Comparison of ENCODE assay signal across 28 cellular contexts in the genomic region with DNA sequence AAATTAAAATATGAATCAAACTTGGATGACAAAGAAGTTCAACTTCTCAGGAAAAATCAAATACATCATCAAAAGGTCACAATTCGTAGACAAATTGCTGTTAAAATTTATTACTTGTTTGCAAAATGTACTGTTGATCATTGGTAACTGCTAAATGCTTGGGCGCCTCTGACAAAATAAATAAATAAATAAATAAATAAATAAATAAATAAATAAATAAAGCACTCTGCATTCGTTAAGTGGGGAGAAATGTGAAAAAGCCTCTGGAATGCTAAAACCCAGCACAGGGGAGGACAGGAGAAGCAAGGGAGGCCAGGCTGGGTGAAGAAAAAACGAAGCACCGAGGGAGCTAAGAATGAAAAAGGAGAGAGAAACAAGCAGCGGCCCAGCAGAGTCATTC.
"Had no signal": no experiment of that assay in that cellular context is flagged by ENCODE, and none has a peak within 500 bp of the region (broad histone marks: within the 10 kb centered on the region; RNA-seq: fewer than 3 reads in every experiment).

No MANE protein-coding gene starts in this region.

- DNase-seq: hippocampal formation; immature natural killer cell; left ventricle myocardium inferior; mesendoderm; naive B cell; nephron progenitor cell; pancreas; posterior cingulate gyrus; retina; right cardiac atrium; stimulated activated CD4-positive, alpha-beta T cell treated with anti-CD3 and anti-CD28 coated beads, Interleukin-12 subunit alpha, Interleukin-12 subunit beta, amount 100 ng/mL, for 4 hours; stimulated activated CD4-positive, alpha-beta T cell treated with anti-CD3 and anti-CD28 coated beads, Interleukin-15, amount 100 ng/mL, for 24 hours; stimulated activated CD4-positive, alpha-beta T cell treated with anti-CD3 and anti-CD28 coated beads, Interleukin-2, amount 100 ng/mL, for 24 hours; stimulated activated CD4-positive, alpha-beta T cell treated with anti-CD3 and anti-CD28 coated beads, Interleukin-4, amount 100 ng/mL, for 1 hour; stimulated activated naive B cell treated with anti-CD40 and anti-IgM and Interleukin-4, amounts not matched to agents 10 μg/mL and 1 μg/mL and 100 μg/mL, for 72 hours; stimulated activated naive CD8-positive, alpha-beta T cell treated with anti-CD3 and anti-CD28 coated beads, Interleukin-15, Interleukin-2, amounts not matched to agents 100 U/mL and 50 U/mL, for 24 hours; trophoblast cell; upper lobe of right lung had no signal

- H2AFZ ChIP-seq: neural progenitor cell had no signal

- ATAC-seq: natural killer cell; pancreas; right cardiac atrium; sciatic nerve; stimulated activated naive B cell treated with anti-CD40 and anti-IgM and Interleukin-4, amounts not matched to agents 10 μg/mL and 1 μg/mL and 100 μg/mL, for 72 hours; stimulated activated naive CD8-positive, alpha-beta T cell treated with anti-CD3 and anti-CD28 coated beads, Interleukin-15, Interleukin-2, amounts not matched to agents 100 U/mL and 50 U/mL, for 24 hours; upper lobe of right lung had no signal

- H3K4me3 Mint-ChIP-seq: immature natural killer cell; mesothelial cell of epicardium; naive B cell; natural killer cell; nephron progenitor cell; neural progenitor cell; stimulated activated naive B cell treated with anti-CD40 and anti-IgM and Interleukin-4, amounts not matched to agents 10 μg/mL and 1 μg/mL and 100 μg/mL, for 72 hours had no signal

- H3K9ac ChIP-seq: neural progenitor cell had no signal

- H3K36me3 ChIP-seq: left ventricle myocardium inferior, neural progenitor cell, pancreas, prostate gland, stomach, thoracic aorta, tibial artery, upper lobe of right lung had no signal

- H3K4me3 ChIP-seq: left ventricle myocardium inferior, lung, neural progenitor cell, pancreas, prostate gland, skin epidermis, stomach, thoracic aorta, tibial artery, upper lobe of right lung had no signal

- H3K27ac ChIP-seq: left ventricle myocardium inferior, neural progenitor cell, pancreas, prostate gland, skin epidermis, stomach, thoracic aorta, tibial artery, upper lobe of right lung had no signal

- H3K4me1 Mint-ChIP-seq: mesothelial cell of epicardium; naive B cell; nephron progenitor cell; neural progenitor cell; stimulated activated naive B cell treated with anti-CD40 and anti-IgM and Interleukin-4, amounts not matched to agents 10 μg/mL and 1 μg/mL and 100 μg/mL, for 72 hours had no signal

- H3K9me3 ChIP-seq: pancreas, prostate gland, stomach, thoracic aorta, upper lobe of right lung had no signal

- H3K36me3 Mint-ChIP-seq: mesothelial cell of epicardium; naive B cell; natural killer cell; neural progenitor cell; stimulated activated naive B cell treated with anti-CD40 and anti-IgM and Interleukin-4, amounts not matched to agents 10 μg/mL and 1 μg/mL and 100 μg/mL, for 72 hours had no signal

- H3K4me1 ChIP-seq: neural progenitor cell, prostate gland had no signal

- H3K9me3 Mint-ChIP-seq: immature natural killer cell, natural killer cell had no signal

- H3K27ac Mint-ChIP-seq: immature natural killer cell; mesothelial cell of epicardium; naive B cell; natural killer cell; nephron progenitor cell; neural progenitor cell; stimulated activated naive B cell treated with anti-CD40 and anti-IgM and Interleukin-4, amounts not matched to agents 10 μg/mL and 1 μg/mL and 100 μg/mL, for 72 hours had no signal

- H3K4me2 ChIP-seq: neural progenitor cell had no signal

- H3K27me3 ChIP-seq: neural progenitor cell, pancreas, upper lobe of right lung had no signal
